Comparison of ENCODE assay signal across 26 cellular contexts in the genomic region with DNA sequence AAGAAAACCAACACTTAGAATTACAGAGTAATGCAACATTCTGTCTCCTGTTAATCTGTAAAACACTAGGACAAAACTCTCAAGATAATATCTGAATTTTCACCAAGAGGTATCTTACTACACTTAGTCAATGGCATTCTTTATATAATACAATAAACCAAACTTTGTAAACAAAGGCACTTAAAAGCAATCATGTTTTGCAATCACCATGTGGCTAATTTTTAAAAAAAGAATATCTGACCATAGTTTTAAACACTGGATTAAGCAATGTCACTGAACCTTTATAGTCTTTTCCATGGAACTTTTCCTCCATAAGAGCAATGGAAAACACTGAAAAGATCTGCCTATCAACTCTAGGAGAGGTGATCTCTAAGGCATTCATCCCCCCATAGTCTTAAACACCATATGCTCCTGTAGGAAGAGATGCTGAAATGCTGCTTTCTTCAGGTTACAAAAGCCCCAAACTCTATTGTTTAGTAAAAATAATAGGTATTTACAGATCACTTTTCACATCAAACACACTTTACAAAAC.
DNase-seq lines count a peak whose midpoint lies in the region; ATAC-seq, FAIRE-seq and TF ChIP-seq lines count a peak whose summit lies in the region.
"Had no signal": no experiment of that assay in that cellular context is flagged by ENCODE, and none has a peak within 500 bp of the region (broad histone marks: within the 10 kb centered on the region; RNA-seq: fewer than 3 reads in every experiment).

No MANE protein-coding gene starts in this region.

- H3K36me3 Mint-ChIP-seq in T-helper 2 cell treated with Interferon-gamma antibody and Interleukin-4, amounts not matched to agents 5 μg/mL and 100 μg/mL, for 36 hours (ENCODE audit: low read depth): peaks cover 2% of the 10 kb centered on the region
- no peaks in the 10 kb centered on the region for H3K36me3 Mint-ChIP-seq in activated CD4-positive, alpha-beta memory T cell treated with anti-CD3 and anti-CD28 coated beads, Interleukin-2, amount 10 ng/mL, durations not matched to agents 7 days and 5 days (ENCODE audit: low read depth)
- H3K36me3 Mint-ChIP-seq: CD4-positive, CD25-positive, alpha-beta regulatory T cell; IgD-negative memory B cell; T-cell had no signal

- CTCF ChIA-PET in activated CD4-positive, alpha-beta memory T cell treated with anti-CD3 and anti-CD28 coated beads, Interleukin-2, amount 10 ng/mL, durations not matched to agents 7 days and 5 days (lab: Charles Lee): no interaction called here

- POLR2A ChIA-PET in activated CD4-positive, alpha-beta memory T cell treated with anti-CD3 and anti-CD28 coated beads, Interleukin-2, amount 10 ng/mL, durations not matched to agents 7 days and 5 days (lab: Charles Lee): no interaction called here

- no peaks in the 10 kb centered on the region for H3K27me3 Mint-ChIP-seq in T-helper 2 cell treated with Interferon-gamma antibody and Interleukin-4, amounts not matched to agents 5 μg/mL and 100 μg/mL, for 36 hours (ENCODE audit: low read depth)
- no peaks in the 10 kb centered on the region for H3K27me3 Mint-ChIP-seq in activated CD4-positive, alpha-beta memory T cell treated with anti-CD3 and anti-CD28 coated beads, Interleukin-2, amount 10 ng/mL, durations not matched to agents 7 days and 5 days
- H3K27me3 Mint-ChIP-seq: CD4-positive, CD25-positive, alpha-beta regulatory T cell; IgD-negative memory B cell; T-cell had no signal

- H3K27ac ChIP-seq in gastrocnemius medialis: peak overlapping the region; percentile 12 to 84 (median 62)
- H3K27ac ChIP-seq: 22Rv1 had no signal

- peak; percentile 46 for DNase-seq in DMS 273 (lab: John Stamatoyannopoulos, UW; ENCODE audit: unreplicated experiment)
- no peak for DNase-seq in DMS 273 treated with DMSO at 0.1 percent for 48 hours (lab: John Stamatoyannopoulos, UW)
- DNase-seq in NCI-H2171 (lab: John Stamatoyannopoulos, UW): peak; percentile 39
- no peak for DNase-seq in gastrocnemius medialis
- DNase-seq in T-helper 2 cell treated with Interferon-gamma antibody and Interleukin-4, amounts not matched to agents 5 μg/mL and 100 μg/mL, for 36 hours (ENCODE audit: low spot score): no peak
- no peak for DNase-seq in activated CD4-positive, alpha-beta memory T cell treated with anti-CD3 and anti-CD28 coated beads, Interleukin-2, amount 10 ng/mL, durations not matched to agents 7 days and 5 days
- DNase-seq: BE2C; CD4-positive, CD25-positive, alpha-beta regulatory T cell; COR-L47; GF-D8; HFFc6; Karpas-422; MG63; NCI-H1048; NCI-H1436 treated with DMSO at 0.1 percent for 48 hours; NCI-H2029 treated with DMSO at 0.1 percent for 48 hours; NCI-H526; NK-92 treated with Interleukin-12 subunit alpha and Interleukin-12 subunit beta, amount 100 ng/mL, for 24 hours; Right ventricle myocardium superior; T-cell; T-helper 9 cell had no signal

- no peak overlapping the region for H3K4me3 Mint-ChIP-seq in T-helper 2 cell treated with Interferon-gamma antibody and Interleukin-4, amounts not matched to agents 5 μg/mL and 100 μg/mL, for 36 hours
- H3K4me3 Mint-ChIP-seq in activated CD4-positive, alpha-beta memory T cell treated with anti-CD3 and anti-CD28 coated beads, Interleukin-2, amount 10 ng/mL, durations not matched to agents 7 days and 5 days: no peak overlapping the region
- H3K4me3 Mint-ChIP-seq: HFFc6, T-cell had no signal

- H3K27ac Mint-ChIP-seq in T-helper 2 cell treated with Interferon-gamma antibody and Interleukin-4, amounts not matched to agents 5 μg/mL and 100 μg/mL, for 36 hours: no peak overlapping the region
- H3K27ac Mint-ChIP-seq in activated CD4-positive, alpha-beta memory T cell treated with anti-CD3 and anti-CD28 coated beads, Interleukin-2, amount 10 ng/mL, durations not matched to agents 7 days and 5 days: no peak overlapping the region
- H3K27ac Mint-ChIP-seq: CD4-positive, CD25-positive, alpha-beta regulatory T cell; HFFc6; T-cell had no signal

- peaks cover 21 to 37% of the 10 kb centered on the region in 2 donors for H3K4me1 ChIP-seq in gastrocnemius medialis
- H3K4me1 ChIP-seq: BE2C had no signal

- in situ Hi-C loops in gastrocnemius medialis (cut with MboI; ENCODE audit: low sequenced_read_pairs in 4 of 4): loop anchor here in 1 of 4 donors (10.0 kb wide), 1 partner anchor 122 kb away; no protein-coding TSS in a partner anchor

- H3K9me3 ChIP-seq in gastrocnemius medialis: no peaks in the 10 kb centered on the region
- H3K9me3 ChIP-seq: BE2C, MG63 had no signal

- peaks cover 8% of the 10 kb centered on the region for H3K4me1 Mint-ChIP-seq in T-helper 2 cell treated with Interferon-gamma antibody and Interleukin-4, amounts not matched to agents 5 μg/mL and 100 μg/mL, for 36 hours (ENCODE audit: low read depth)
- peaks cover 5% of the 10 kb centered on the region for H3K4me1 Mint-ChIP-seq in activated CD4-positive, alpha-beta memory T cell treated with anti-CD3 and anti-CD28 coated beads, Interleukin-2, amount 10 ng/mL, durations not matched to agents 7 days and 5 days

- no peak for TF ChIP-seq CTCF in gastrocnemius medialis (IDR thresholded peaks at IDR 0.05 in 4 of 5, conservative IDR thresholded peaks at IDR 0.05 in 1 of 5)

- no peak overlapping the region for H3K4me3 ChIP-seq in gastrocnemius medialis
- H3K4me3 ChIP-seq: GM12878, MG63 had no signal

- ATAC-seq in gastrocnemius medialis: no peak
- ATAC-seq in HG03095 (IDR thresholded peaks at IDR 0.05; ENCODE audit: unreplicated experiment): no peak
- ATAC-seq: GM12878, T-cell had no signal

- intact Hi-C loops in gastrocnemius medialis (cut with DNase I; ENCODE audit: low total_unique reads): no loop called here

- TF ChIP-seq POLR2A in gastrocnemius medialis (IDR thresholded peaks at IDR 0.05): no peak

- peak; percentile 61 for FAIRE-seq in endometrium (lab: Jason Lieb, UNC)
- FAIRE-seq: GM12878 had no signal

- no peaks in the 10 kb centered on the region for H3K36me3 ChIP-seq in gastrocnemius medialis
- H3K36me3 ChIP-seq: BE2C, MG63 had no signal

- H3K27me3 ChIP-seq in gastrocnemius medialis: no peaks in the 10 kb centered on the region
- H3K27me3 ChIP-seq: BE2C, MG63 had no signal

- H3K9me3 Mint-ChIP-seq in T-helper 2 cell treated with Interferon-gamma antibody and Interleukin-4, amounts not matched to agents 5 μg/mL and 100 μg/mL, for 36 hours: no peaks in the 10 kb centered on the region
- no peaks in the 10 kb centered on the region for H3K9me3 Mint-ChIP-seq in activated CD4-positive, alpha-beta memory T cell treated with anti-CD3 and anti-CD28 coated beads, Interleukin-2, amount 10 ng/mL, durations not matched to agents 7 days and 5 days
- H3K9me3 Mint-ChIP-seq: HFFc6, IgD-negative memory B cell, T-cell had no signal

Comparison
In these comparisons a context has a peak if more than half of its experiments do, and no peak if none do; other contexts are left out.
1. DNase-seq: peak in DMS 273 (single experiment) and NCI-H2171 (single experiment); none in DMS 273 treated with DMSO at 0.1 percent for 48 hours (single experiment), gastrocnemius medialis (0 of 2), T-helper 2 cell treated with Interferon-gamma antibody and Interleukin-4, amounts not matched to agents 5 μg/mL and 100 μg/mL, for 36 hours (single experiment) and activated CD4-positive, alpha-beta memory T cell treated with anti-CD3 and anti-CD28 coated beads, Interleukin-2, amount 10 ng/mL, durations not matched to agents 7 days and 5 days (single experiment).